Comparison of ENCODE assay signal across 2 cellular contexts in genomic region chr19:47203254-47203653, GRCh38.
TF ChIP-seq lines count a peak whose summit lies in the region.

No MANE protein-coding gene starts in this region.

TF ChIP-seq in liver, 16 proteins besides CTCF, POLR2A, EP300 and RAD21:
- TF ChIP-seq GABPA (IDR thresholded peaks at IDR 0.05 in 1 of 2, conservative IDR thresholded peaks at IDR 0.05 in 1 of 2) (no peak), ZBTB33 (IDR thresholded peaks at IDR 0.05) (no peak), SP1 (IDR thresholded peaks at IDR 0.05) (no peak), TAF1 (conservative IDR thresholded peaks at IDR 0.05) (no peak), YY1 (IDR thresholded peaks at IDR 0.05) (no peak), RXRA (IDR thresholded peaks at IDR 0.05) (no peak), FOXA1 (IDR thresholded peaks at IDR 0.05) (no peak), HNF4G (IDR thresholded peaks at IDR 0.05) (peak; percentile 17), MAX (IDR thresholded peaks at IDR 0.05) (no peak), EGR1 (IDR thresholded peaks at IDR 0.05; ENCODE audit: low read depth in 2 of 2) (no peak), HNF4A (conservative IDR thresholded peaks at IDR 0.05) (peak; percentile 73 to 79)

TF ChIP-seq in HepG2, 621 proteins besides CTCF, POLR2A, EP300 and RAD21:
- TF ChIP-seq MEIS2 (CRISPR knock-in tag; IDR thresholded peaks at IDR 0.05) (no peak), BRCA1 (CRISPR knock-in tag; IDR thresholded peaks at IDR 0.05) (no peak), PRPF4 (IDR thresholded peaks at IDR 0.05; ENCODE audit: low read depth, low read length, poor library complexity, severe bottlenecking) (no peak), MAZ (IDR thresholded peaks at IDR 0.05; ENCODE audit: borderline replicate concordance, low read depth, low read length) (no peak), MAZ (CRISPR knock-in tag; IDR thresholded peaks at IDR 0.05; ENCODE audit: low read depth) (no peak), TAF15 (IDR thresholded peaks at IDR 0.05; ENCODE audit: low read depth, low read length, poor library complexity, severe bottlenecking) (no peak), ZNF547 (CRISPR knock-in tag; IDR thresholded peaks at IDR 0.05) (no peak), MTERF4 (CRISPR knock-in tag; IDR thresholded peaks at IDR 0.05) (no peak), ZNF432 (CRISPR knock-in tag; IDR thresholded peaks at IDR 0.05; ENCODE audit: borderline replicate concordance) (no peak), ELF1 (CRISPR knock-in tag; IDR thresholded peaks at IDR 0.05) (no peak), HNF4A (CRISPR knock-in tag; IDR thresholded peaks at IDR 0.05) (no peak), ATF7-NPFF (CRISPR knock-in tag; IDR thresholded peaks at IDR 0.05; ENCODE audit: low read depth) (no peak)
